ENCODE assay signal across 25 cellular contexts in genomic region chr9:627571-627970, GRCh38.
DNase-seq lines count a peak whose midpoint lies in the region; ATAC-seq, FAIRE-seq and TF ChIP-seq lines count a peak whose summit lies in the region.
"Had no signal": no experiment of that assay in that cellular context is flagged by ENCODE, and none has a peak within 500 bp of the region (broad histone marks: within the 10 kb centered on the region; RNA-seq: fewer than 3 reads in every experiment).

No MANE protein-coding gene starts in this region.

- intact Hi-C loops in Right ventricle myocardium inferior (cut with DNase I) = no loop called here

- FAIRE-seq in endometrium (lab: Jason Lieb, UNC) (peak; percentile 33), urothelium cell line (lab: Jason Lieb, UNC) (no peak)
- FAIRE-seq: astrocyte, kidney had no signal

- H3K4me1 ChIP-seq in cardiac muscle cell (ENCODE audit: low read depth) = peaks cover 33% of the 10 kb centered on the region
- peaks cover 37% of the 10 kb centered on the region for H3K4me1 ChIP-seq in osteoblast (ENCODE audit: insufficient read depth, low read length)
- H3K4me1 ChIP-seq: right lobe of liver had no signal

- H2AFZ ChIP-seq in osteoblast (ENCODE audit: low read length) = peak overlapping the region; percentile 77
- H2AFZ ChIP-seq: PC-9 had no signal

- H4K20me1 ChIP-seq in osteoblast (ENCODE audit: insufficient read depth, low read length) = no peaks in the 10 kb centered on the region

- no peak overlapping the region for H3K4me2 ChIP-seq in osteoblast (ENCODE audit: insufficient read depth, low read length)
- H3K4me2 ChIP-seq: PC-9 had no signal

- H3K4me3 ChIP-seq in cardiac muscle cell (no peak overlapping the region), osteoblast (ENCODE audit: insufficient read depth, low read length) (no peak overlapping the region)
- H3K4me3 ChIP-seq: PC-9, right lobe of liver, SJCRH30 had no signal

- H3K9me3 ChIP-seq in cardiac muscle cell (ENCODE audit: low read depth) (no peaks in the 10 kb centered on the region), osteoblast (ENCODE audit: low read depth, low read length) (no peaks in the 10 kb centered on the region)
- H3K9me3 ChIP-seq: right lobe of liver, SJCRH30 had no signal

- no peak for TF ChIP-seq CTCF in cardiac muscle cell (IDR thresholded peaks at IDR 0.05; ENCODE audit: low read depth, low read length)
- TF ChIP-seq CTCF in osteoblast (IDR thresholded peaks at IDR 0.05; ENCODE audit: extremely low read depth, low read depth, low read length) = no peak

- H3K36me3 ChIP-seq in cardiac muscle cell = no peaks in the 10 kb centered on the region
- H3K36me3 ChIP-seq in osteoblast (ENCODE audit: insufficient read depth, low read length) = no peaks in the 10 kb centered on the region
- H3K36me3 ChIP-seq: right lobe of liver, SJCRH30 had no signal

- peak overlapping the region; percentile 69 for H3K27ac ChIP-seq in cardiac muscle cell
- H3K27ac ChIP-seq in osteoblast (ENCODE audit: low read depth, low read length) = no peak overlapping the region
- H3K27ac ChIP-seq: PC-9, SJCRH30 had no signal

- no peaks in the 10 kb centered on the region for H3K79me2 ChIP-seq in osteoblast (ENCODE audit: insufficient read depth, low read length)

- H3K27me3 ChIP-seq in cardiac muscle cell (no peaks in the 10 kb centered on the region), osteoblast (ENCODE audit: insufficient read depth, low read length) (no peaks in the 10 kb centered on the region)
- H3K27me3 ChIP-seq: right lobe of liver, SJCRH30 had no signal

- DNase-seq in cardiac muscle cell (ENCODE audit: low read depth in 1 of 2, low spot score in 1 of 2) (no peak), Right ventricle myocardium inferior (ENCODE audit: missing footprints) (no peak), osteoblast (ENCODE audit: insufficient read length, low spot score, missing footprints) (no peak), urothelium cell line (ENCODE audit: low spot score) (no peak), H4 (ENCODE audit: low spot score) (no peak), NCI-H1436 (lab: John Stamatoyannopoulos, UW) (no peak), AG08396 (ENCODE audit: low spot score) (no peak)
- DNase-seq: 8988T; activated CD4-positive, alpha-beta T cell treated with anti-CD3 and anti-CD28 coated beads, Interleukin-2, amount 10 ng/mL, durations not matched to agents 24 days and 14 days; effector memory CD8-positive, alpha-beta T cell; GF-D8; kidney; mammary epithelial cell; naive thymus-derived CD4-positive, alpha-beta T cell; NCI-H1105; NCI-H2081; NCI-H345; PC-9; right lobe of liver; SJCRH30; substantia nigra; T-helper 17 cell had no signal

- ATAC-seq in Right ventricle myocardium inferior = no peak
- ATAC-seq: activated naive CD4-positive, alpha-beta T cell treated with anti-CD3 and anti-CD28 coated beads, Interleukin-2, amount 50 U/mL, for 72 hours; effector memory CD8-positive, alpha-beta T cell; naive thymus-derived CD4-positive, alpha-beta T cell; right lobe of liver; T-helper 17 cell had no signal
